Comparison of ENCODE assay signal across 26 cellular contexts in the genomic region with DNA sequence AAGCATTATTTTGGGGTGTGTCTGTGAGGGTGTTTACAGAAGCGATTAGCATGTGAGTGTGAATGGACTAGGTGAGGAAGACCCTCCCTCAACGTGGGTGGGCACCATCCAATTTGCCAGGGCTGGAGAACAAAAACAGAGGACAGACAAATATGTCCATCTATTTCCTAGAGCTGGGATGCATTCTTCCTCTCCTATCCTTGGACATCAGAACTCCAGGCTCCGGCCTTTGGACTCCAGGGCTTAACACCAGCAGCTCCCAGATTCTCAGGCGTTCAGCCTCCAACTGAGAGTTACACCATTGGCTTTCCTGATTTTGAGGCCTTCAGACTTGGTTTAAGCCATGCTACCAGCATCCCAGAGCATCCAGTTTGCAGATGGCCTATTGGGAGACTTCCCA.
"Had no signal": no experiment of that assay in that cellular context is flagged by ENCODE, and none has a peak within 500 bp of the region (broad histone marks: within the 10 kb centered on the region; RNA-seq: fewer than 3 reads in every experiment).

No MANE protein-coding gene starts in this region.

- DNase-seq: cerebellar nuclear complex; cortex of kidney; effector memory CD8-positive, alpha-beta T cell; erythroblast; esophagus squamous epithelium; foreskin melanocyte; glutamatergic neuron; mesenchymal stem cell; naive thymus-derived CD8-positive, alpha-beta T cell; nephron progenitor cell; occipital lobe; ovary; posterior cingulate gyrus; psoas muscle; right cardiac atrium; stimulated activated CD4-positive, alpha-beta T cell treated with anti-CD3 and anti-CD28 coated beads, Interleukin-15, amount 100 ng/mL, for 24 hours; stimulated activated CD4-positive, alpha-beta T cell treated with anti-CD3 and anti-CD28 coated beads, Interleukin-2, amount 100 ng/mL, for 48 hours; stimulated activated naive B cell treated with anti-CD40 and anti-IgM and Interleukin-4, amounts not matched to agents 10 μg/mL and 1 μg/mL and 100 μg/mL, for 72 hours; stimulated activated naive CD8-positive, alpha-beta T cell treated with anti-CD3 and anti-CD28 coated beads, Interleukin-15, amount 100 ng/mL, for 72 hours; trophoblast cell had no signal

- H3K4me3 Mint-ChIP-seq: effector memory CD8-positive, alpha-beta T cell; mesothelial cell of epicardium; naive thymus-derived CD8-positive, alpha-beta T cell; nephron progenitor cell; stimulated activated naive B cell treated with anti-CD40 and anti-IgM and Interleukin-4, amounts not matched to agents 10 μg/mL and 1 μg/mL and 100 μg/mL, for 72 hours; stimulated activated naive CD8-positive, alpha-beta T cell treated with anti-CD3 and anti-CD28 coated beads, Interleukin-15, amount 100 ng/mL, for 72 hours had no signal

- FAIRE-seq: endometrium, keratinocyte had no signal

- H3K9me3 Mint-ChIP-seq: effector memory CD8-positive, alpha-beta T cell; mesothelial cell of epicardium; naive thymus-derived CD8-positive, alpha-beta T cell; nephron progenitor cell; stimulated activated naive CD8-positive, alpha-beta T cell treated with anti-CD3 and anti-CD28 coated beads, Interleukin-15, amount 100 ng/mL, for 72 hours had no signal

- H3K27ac Mint-ChIP-seq: effector memory CD8-positive, alpha-beta T cell; mesothelial cell of epicardium; nephron progenitor cell; stimulated activated naive B cell treated with anti-CD40 and anti-IgM and Interleukin-4, amounts not matched to agents 10 μg/mL and 1 μg/mL and 100 μg/mL, for 72 hours; stimulated activated naive CD8-positive, alpha-beta T cell treated with anti-CD3 and anti-CD28 coated beads, Interleukin-15, amount 100 ng/mL, for 72 hours had no signal

- H3K27me3 Mint-ChIP-seq: effector memory CD8-positive, alpha-beta T cell; naive thymus-derived CD8-positive, alpha-beta T cell; stimulated activated naive B cell treated with anti-CD40 and anti-IgM and Interleukin-4, amounts not matched to agents 10 μg/mL and 1 μg/mL and 100 μg/mL, for 72 hours; stimulated activated naive CD8-positive, alpha-beta T cell treated with anti-CD3 and anti-CD28 coated beads, Interleukin-15, amount 100 ng/mL, for 72 hours had no signal

- H3K9me3 ChIP-seq: esophagus squamous epithelium, ovary, psoas muscle, suprapubic skin had no signal

- H3K4me1 Mint-ChIP-seq: mesothelial cell of epicardium, nephron progenitor cell had no signal

- H3K36me3 Mint-ChIP-seq: mesothelial cell of epicardium; naive thymus-derived CD8-positive, alpha-beta T cell; stimulated activated naive B cell treated with anti-CD40 and anti-IgM and Interleukin-4, amounts not matched to agents 10 μg/mL and 1 μg/mL and 100 μg/mL, for 72 hours had no signal

- ATAC-seq: effector memory CD8-positive, alpha-beta T cell; left lobe of liver; naive thymus-derived CD8-positive, alpha-beta T cell; psoas muscle; right cardiac atrium; stimulated activated naive B cell treated with anti-CD40 and anti-IgM and Interleukin-4, amounts not matched to agents 10 μg/mL and 1 μg/mL and 100 μg/mL, for 72 hours; stimulated activated naive CD8-positive, alpha-beta T cell treated with anti-CD3 and anti-CD28 coated beads, Interleukin-15, amount 100 ng/mL, for 72 hours had no signal

- H3K27ac ChIP-seq: esophagus squamous epithelium, ovary, psoas muscle, skin epidermis, suprapubic skin had no signal

- H3K4me3 ChIP-seq: esophagus squamous epithelium, ovary, psoas muscle, skin epidermis, suprapubic skin had no signal

- H3K36me3 ChIP-seq: esophagus squamous epithelium, ovary, suprapubic skin had no signal

- H3K4me1 ChIP-seq: psoas muscle, suprapubic skin had no signal

- H3K27me3 ChIP-seq: esophagus squamous epithelium, ovary, suprapubic skin had no signal
